Comparison of ENCODE assay signal across 11 cellular contexts in the genomic region with DNA sequence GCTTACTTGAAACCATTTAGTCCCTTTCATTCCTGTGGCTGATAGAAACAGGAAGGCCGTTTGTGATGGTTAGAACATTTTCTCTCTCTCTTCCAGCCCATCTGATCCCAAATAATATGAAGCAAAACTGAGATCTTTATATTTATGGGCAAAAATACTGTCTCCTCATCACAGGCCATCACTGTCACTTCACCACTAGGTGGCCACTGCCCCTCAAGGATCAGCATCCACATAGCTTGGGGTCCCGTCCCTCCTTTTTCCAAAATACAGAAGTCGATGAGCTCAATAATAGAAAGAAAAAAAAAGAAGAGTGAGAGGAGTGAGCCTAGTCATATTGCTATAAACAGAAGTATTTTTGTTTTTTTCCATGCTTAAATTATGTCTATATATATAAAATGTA. TPM values are rescaled to one million over a fixed set of nuclear protein-coding genes. Genes with fewer than 3 reads are reported as not detected.
DNase-seq lines count a peak whose midpoint lies in the region; ATAC-seq and TF ChIP-seq lines count a peak whose summit lies in the region.
"Had no signal": no experiment of that assay in that cellular context is flagged by ENCODE, and none has a peak within 500 bp of the region (broad histone marks: within the 10 kb centered on the region; RNA-seq: fewer than 3 reads in every experiment).

No MANE protein-coding gene starts in this region.

- H3K36me3 ChIP-seq in DOHH2 (ENCODE audit: control insufficient read depth, low read length) (no peaks in the 10 kb centered on the region), WERI-Rb-1 (no peaks in the 10 kb centered on the region), right lobe of liver (no peaks in the 10 kb centered on the region)

- H3K36me3 Mint-ChIP-seq in naive thymus-derived CD8-positive, alpha-beta T cell: no peaks in the 10 kb centered on the region
- H3K36me3 Mint-ChIP-seq: T-cell had no signal

- H3K4me1 Mint-ChIP-seq in naive thymus-derived CD8-positive, alpha-beta T cell: no peaks in the 10 kb centered on the region
- H3K4me1 Mint-ChIP-seq: activated naive CD8-positive, alpha-beta T cell treated with anti-CD3 and anti-CD28 coated beads, Interleukin-2, amount 50 U/mL, for 24 hours; T-cell had no signal

- H3K4me2 ChIP-seq in DOHH2 (ENCODE audit: low read length): no peak overlapping the region

- POLR2A ChIA-PET in naive thymus-derived CD8-positive, alpha-beta T cell (lab: Charles Lee): no interaction called here

- no peaks in the 10 kb centered on the region for H4K20me1 ChIP-seq in DOHH2 (ENCODE audit: control insufficient read depth, insufficient read depth, low read depth, low read length)

- H3K27ac ChIP-seq in DOHH2 (ENCODE audit: low read depth, low read length) (no peak overlapping the region), HL-60 (replicated peaks) (no peak overlapping the region), WERI-Rb-1 (no peak overlapping the region), right lobe of liver (no peak overlapping the region)

- H3K4me3 ChIP-seq in DOHH2 (ENCODE audit: low read length): no peak overlapping the region
- H3K4me3 ChIP-seq in HL-60 (replicated peaks; ENCODE audit: insufficient read depth, low read length): no peak overlapping the region
- H3K4me3 ChIP-seq in WERI-Rb-1 (ENCODE audit: low read depth, low read length): no peak overlapping the region
- no peak overlapping the region for H3K4me3 ChIP-seq in right lobe of liver

- H3K4me1 ChIP-seq in DOHH2 (ENCODE audit: control insufficient read depth, low read length): no peaks in the 10 kb centered on the region
- no peaks in the 10 kb centered on the region for H3K4me1 ChIP-seq in right lobe of liver

- no peaks in the 10 kb centered on the region for H3F3A ChIP-seq in DOHH2 (ENCODE audit: control insufficient read depth, insufficient read depth)

- no peak for TF ChIP-seq POLR2A in right lobe of liver (IDR thresholded peaks at IDR 0.05)

- H3K27me3 ChIP-seq in DOHH2 (ENCODE audit: control insufficient read depth, low read length) (no peaks in the 10 kb centered on the region), HL-60 (ENCODE audit: insufficient read depth, poor library complexity, severe bottlenecking) (peaks cover 2% of the 10 kb centered on the region), WERI-Rb-1 (ENCODE audit: insufficient read depth, low read depth, severe bottlenecking) (no peaks in the 10 kb centered on the region), right lobe of liver (no peaks in the 10 kb centered on the region)

- no peaks in the 10 kb centered on the region for H3K27me3 Mint-ChIP-seq in naive thymus-derived CD8-positive, alpha-beta T cell
- H3K27me3 Mint-ChIP-seq: activated naive CD8-positive, alpha-beta T cell treated with anti-CD3 and anti-CD28 coated beads, Interleukin-2, amount 50 U/mL, for 24 hours; T-cell had no signal

- DNase-seq in HL-60 (ENCODE audit: low read depth in 1 of 2, low spot score in 1 of 2): no peak
- peak; percentile 21 for DNase-seq in WERI-Rb-1
- DNase-seq in right lobe of liver: no peak
- DNase-seq in naive thymus-derived CD8-positive, alpha-beta T cell: no peak
- no peak for DNase-seq in activated T-cell treated with anti-CD3 and anti-CD28 coated beads for 4 hours
- no peak for DNase-seq in activated naive CD4-positive, alpha-beta T cell treated with Interleukin-2 at 50 U/mL for 16 hours
- DNase-seq: activated naive CD8-positive, alpha-beta T cell treated with anti-CD3 and anti-CD28 coated beads, Interleukin-2, amount 50 U/mL, for 24 hours; T-cell had no signal

- no peak for ATAC-seq in right lobe of liver
- ATAC-seq in naive thymus-derived CD8-positive, alpha-beta T cell: no peak
- ATAC-seq in GM18861 (IDR thresholded peaks at IDR 0.05; ENCODE audit: unreplicated experiment): no peak
- ATAC-seq: activated naive CD8-positive, alpha-beta T cell treated with anti-CD3 and anti-CD28 coated beads, Interleukin-2, amount 50 U/mL, for 24 hours; left colon; T-cell had no signal

- H3K27ac Mint-ChIP-seq in naive thymus-derived CD8-positive, alpha-beta T cell: no peak overlapping the region
- H3K27ac Mint-ChIP-seq: activated naive CD8-positive, alpha-beta T cell treated with anti-CD3 and anti-CD28 coated beads, Interleukin-2, amount 50 U/mL, for 24 hours; T-cell had no signal

- TF ChIP-seq CTCF in DOHH2 (IDR thresholded peaks at IDR 0.05; ENCODE audit: low read depth, low read length, poor library complexity, severe bottlenecking): peak; percentile 61
- TF ChIP-seq CTCF in HL-60 (IDR thresholded peaks at IDR 0.05; ENCODE audit: insufficient read depth, low read length): peak; percentile 37
- peak; percentile 75 for TF ChIP-seq CTCF in WERI-Rb-1 (IDR thresholded peaks at IDR 0.05; ENCODE audit: low read depth, low read length)
- TF ChIP-seq CTCF in right lobe of liver (IDR thresholded peaks at IDR 0.05): peak in 3 of 4 donors; percentile 26 to 39 (median 38)

- 12% methylated on average over 3 of the region's 3 CpGs for WGBS in right lobe of liver (ENCODE audit: insufficient coverage, low coverage, low lambda C conversion rate, missing lambda C conversion rate)

- H3K9me3 Mint-ChIP-seq in naive thymus-derived CD8-positive, alpha-beta T cell: peaks cover 0 to 22% (median 4%) of the 10 kb centered on the region in 9 donors

- no peak overlapping the region for H3K4me3 Mint-ChIP-seq in naive thymus-derived CD8-positive, alpha-beta T cell
- H3K4me3 Mint-ChIP-seq: activated naive CD8-positive, alpha-beta T cell treated with anti-CD3 and anti-CD28 coated beads, Interleukin-2, amount 50 U/mL, for 24 hours; T-cell had no signal

- intact Hi-C loops in right lobe of liver (cut with DNase I): no loop called here

- H3K79me2 ChIP-seq in DOHH2 (ENCODE audit: control insufficient read depth, low read length): no peaks in the 10 kb centered on the region

- H3K9me2 ChIP-seq in DOHH2 (replicated peaks; ENCODE audit: control insufficient read depth, low read length): no peaks in the 10 kb centered on the region

- no peaks in the 10 kb centered on the region for H3K9me3 ChIP-seq in DOHH2 (ENCODE audit: control insufficient read depth, insufficient read depth, low read length)
- H3K9me3 ChIP-seq in WERI-Rb-1 (ENCODE audit: severe bottlenecking): no peaks in the 10 kb centered on the region
- no peaks in the 10 kb centered on the region for H3K9me3 ChIP-seq in right lobe of liver

RNA-seq across cellular contexts. Expression of a gene that starts 46.4 kb away (rescaled TPM):
- total RNA-seq in right lobe of liver: under 1 TPM in 1 of 6 experiments, not detected in 5; 0.10 TPM
- not detected for total RNA-seq in naive thymus-derived CD8-positive, alpha-beta T cell
- not detected for polyA plus RNA-seq in naive thymus-derived CD8-positive, alpha-beta T cell
- total RNA-seq: T-cell had no signal
